8 cellular contexts compared by ENCODE assay signal in the genomic region with DNA sequence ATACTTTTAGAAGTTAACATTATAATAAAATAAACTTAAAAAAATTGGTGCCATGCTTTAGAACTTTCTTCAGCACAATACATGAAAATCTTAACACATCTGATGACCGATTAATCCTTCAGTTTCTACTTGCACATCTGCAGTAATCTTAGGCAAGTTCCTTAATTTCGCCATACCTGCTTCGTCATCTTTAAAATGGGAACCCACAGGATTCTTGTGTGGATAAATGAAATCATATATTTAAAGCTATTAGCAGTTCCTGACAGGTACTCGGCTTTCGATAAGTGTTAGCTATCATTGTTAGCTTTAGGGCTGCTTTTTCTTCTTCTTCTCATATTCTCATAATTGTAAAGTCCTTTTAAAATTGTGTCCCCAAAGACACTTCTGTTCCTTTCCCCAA. TPM values are rescaled to one million over a fixed set of nuclear protein-coding genes. Genes with fewer than 3 reads are reported as not detected.
DNase-seq lines count a peak whose midpoint lies in the region; ATAC-seq and TF ChIP-seq lines count a peak whose summit lies in the region.

No MANE protein-coding gene starts in this region.

- CTCF ChIA-PET in SK-N-SH (lab: Yijun Ruan, JAX), result interaction anchor here (0.9 to 2.7 kb wide), 5 partner anchors 10 to 53 kb away, joined by 3 to 26 read pairs (median 4); no protein-coding TSS in a partner anchor
- CTCF ChIA-PET in WTC11 (lab: Charles Lee), result interaction anchor here (0.9 to 1.7 kb wide), 3 partner anchors 162 to 1164 kb away, joined by 3 to 13 read pairs (median 3); no protein-coding TSS in a partner anchor

- H3K79me2 ChIP-seq in SK-N-SH (ENCODE audit: insufficient read depth), result peaks cover 29% of the 10 kb centered on the region

- peak overlapping the region; percentile 99 for H3K4me3 Mint-ChIP-seq in WTC11

- no peak for TF ChIP-seq EP300 in SK-N-SH (IDR thresholded peaks at IDR 0.05; ENCODE audit: borderline replicate concordance in 1 of 2, low read depth in 1 of 2, low read length in 1 of 2)
- TF ChIP-seq EP300 in stomach (IDR thresholded peaks at IDR 0.05), result no peak

- POLR2A ChIA-PET in SK-N-SH (lab: Yijun Ruan, JAX) (no interaction called here), WTC11 (lab: Charles Lee) (no interaction called here)

- H3K36me3 ChIP-seq in SK-N-SH (replicated peaks in 1 of 2; ENCODE audit: control insufficient read depth in 1 of 2, insufficient read depth in 2 of 2, low read length in 1 of 2), result no peaks in the 10 kb centered on the region
- no peaks in the 10 kb centered on the region for H3K36me3 ChIP-seq in iPS-15b (ENCODE audit: control insufficient read depth, insufficient read depth, low read length)
- H3K36me3 ChIP-seq in stomach, result no peaks in the 10 kb centered on the region

- H2AFZ ChIP-seq in SK-N-SH (ENCODE audit: low read depth), result peak overlapping the region; percentile 99

- peak overlapping the region; percentile 84 for H3K27ac Mint-ChIP-seq in WTC11

- DNase-seq in SK-N-SH (no peak), WTC11 (ENCODE audit: low spot score) (no peak), stomach (no peak)

- no peak for TF ChIP-seq POLR2A in stomach (IDR thresholded peaks at IDR 0.05)

- H3K4me1 ChIP-seq in SK-N-SH (ENCODE audit: control insufficient read depth in 1 of 2, insufficient read depth in 2 of 2, low read depth in 1 of 2, low read length in 1 of 2), result peaks cover 7 to 17% of the 10 kb centered on the region in 2 experiments; a peak in 2 of 4 replicates
- H3K4me1 ChIP-seq in iPS-15b (ENCODE audit: control insufficient read depth, insufficient read depth, low read length), result peaks cover 2% of the 10 kb centered on the region
- peaks cover 11 to 42% (median 29%) of the 10 kb centered on the region in 4 donors for H3K4me1 ChIP-seq in stomach

- intact Hi-C loops in stomach (cut with DNase I; ENCODE audit: low total_unique reads), result no loop called here

- no peaks in the 10 kb centered on the region for H3K36me3 Mint-ChIP-seq in WTC11

- H3K27me3 ChIP-seq in SK-N-SH (ENCODE audit: insufficient read depth) (peaks cover 2% of the 10 kb centered on the region; the same call in 1 of the 2 replicates), iPS-15b (ENCODE audit: control insufficient read depth, insufficient read depth, low read length) (no peaks in the 10 kb centered on the region), stomach (no peaks in the 10 kb centered on the region)

- H3K4me2 ChIP-seq in SK-N-SH, result peak overlapping the region; percentile 85

- TF ChIP-seq RAD21 in SK-N-SH (IDR thresholded peaks at IDR 0.05; ENCODE audit: low read length), result no peak

- H3K27me3 Mint-ChIP-seq in WTC11 (ENCODE audit: low read depth), result peaks cover 4% of the 10 kb centered on the region

- 31% methylated on average over 5 of the region's 5 CpGs for WGBS in SK-N-SH (ENCODE audit: low lambda C conversion rate)
- 13 to 44% (median 27%) methylated on average over 5 of the region's 5 CpGs for WGBS in stomach, 5 donors

- H3F3A ChIP-seq in SK-N-SH (replicated peaks; ENCODE audit: insufficient read depth), result no peaks in the 10 kb centered on the region

- H3K4me3 ChIP-seq in SK-N-SH (ENCODE audit: low read depth in 2 of 2, low read length in 1 of 2) (peak overlapping the region; percentile 83 to 92), iPS-15b (ENCODE audit: low read depth, low read length) (peak overlapping the region; percentile 98), stomach (peak overlapping the region; percentile 68 to 93 (median 81))

- no peak for TF ChIP-seq CTCF in SK-N-SH (IDR thresholded peaks at IDR 0.05)
- no peak for TF ChIP-seq CTCF in WTC11 (IDR thresholded peaks at IDR 0.05)
- no peak for TF ChIP-seq CTCF in stomach (IDR thresholded peaks at IDR 0.05)

- H3K9me2 ChIP-seq in SK-N-SH, result no peaks in the 10 kb centered on the region

- H3K4me1 Mint-ChIP-seq in WTC11, result no peaks in the 10 kb centered on the region

- no peaks in the 10 kb centered on the region for H4K20me1 ChIP-seq in SK-N-SH (ENCODE audit: insufficient read depth)

- H3K9me3 Mint-ChIP-seq in WTC11, result no peaks in the 10 kb centered on the region

- H3K9ac ChIP-seq in SK-N-SH (peak overlapping the region; percentile 57; the same call in 1 of the 2 replicates), iPS-15b (ENCODE audit: low read depth, low read length) (peak overlapping the region; percentile 50)

- H3K9me3 ChIP-seq in SK-N-SH (no peaks in the 10 kb centered on the region), iPS-15b (ENCODE audit: control insufficient read depth, insufficient read depth, low read length) (no peaks in the 10 kb centered on the region), stomach (no peaks in the 10 kb centered on the region)

- ATAC-seq in SK-N-SH treated with all-trans-retinoic acid at 6 μM for 48 hours, result no peak
- ATAC-seq in WTC11, result no peak
- ATAC-seq in HG02870 (IDR thresholded peaks at IDR 0.05; ENCODE audit: unreplicated experiment), result no peak
- no peak for ATAC-seq in HG03175 (IDR thresholded peaks at IDR 0.05; ENCODE audit: unreplicated experiment)
- ATAC-seq in GM21367 (IDR thresholded peaks at IDR 0.05; ENCODE audit: unreplicated experiment), result no peak

- H3K27ac ChIP-seq in SK-N-SH (ENCODE audit: low read depth in 2 of 2, low read length in 1 of 2) (no peak overlapping the region), stomach (peak overlapping the region in 4 of 5 donors; percentile 83 to 89 (median 86))

TF ChIP-seq in SK-N-SH, 30 proteins besides CTCF, POLR2A, EP300 and RAD21 (continues in another document):
- TF ChIP-seq RXRA (IDR thresholded peaks at IDR 0.05; ENCODE audit: borderline replicate concordance, low read depth) (no peak), TCF12 (IDR thresholded peaks at IDR 0.05) (no peak), GATA2 (CRISPR knock-in tag; IDR thresholded peaks at IDR 0.05) (no peak), MXI1 (IDR thresholded peaks at IDR 0.05; ENCODE audit: low read depth, low read length) (no peak), CHD2 (IDR thresholded peaks at IDR 0.05; ENCODE audit: low read length, partially characterized antibody) (no peak), NFIC (IDR thresholded peaks at IDR 0.05; ENCODE audit: borderline replicate concordance) (no peak), RCOR1 (IDR thresholded peaks at IDR 0.05; ENCODE audit: low read length) (no peak), RFX5 (IDR thresholded peaks at IDR 0.05; ENCODE audit: low read length) (no peak)

TF ChIP-seq in SK-N-SH treated with all-trans-retinoic acid at 6 μM for 48 hours, 23 proteins besides CTCF, POLR2A, EP300 and RAD21 (continues in another document):
- TF ChIP-seq GLIS3 (CRISPR knock-in tag; IDR thresholded peaks at IDR 0.05) (no peak), RARB (CRISPR knock-in tag; IDR thresholded peaks at IDR 0.05) (no peak), ESRRG (CRISPR knock-in tag; IDR thresholded peaks at IDR 0.05) (no peak), BACH2 (CRISPR knock-in tag; IDR thresholded peaks at IDR 0.05; ENCODE audit: borderline replicate concordance) (no peak), ZNF565 (CRISPR knock-in tag; conservative IDR thresholded peaks at IDR 0.05; ENCODE audit: low read depth) (no peak), PPARA (CRISPR knock-in tag; IDR thresholded peaks at IDR 0.05; ENCODE audit: borderline replicate concordance) (no peak), SNAI2 (CRISPR knock-in tag; IDR thresholded peaks at IDR 0.05) (no peak), ISL1 (CRISPR knock-in tag; IDR thresholded peaks at IDR 0.05) (no peak)

TF ChIP-seq in WTC11, 78 proteins besides CTCF, POLR2A, EP300 and RAD21 (continues in another document):
- TF ChIP-seq, protein P1, sequence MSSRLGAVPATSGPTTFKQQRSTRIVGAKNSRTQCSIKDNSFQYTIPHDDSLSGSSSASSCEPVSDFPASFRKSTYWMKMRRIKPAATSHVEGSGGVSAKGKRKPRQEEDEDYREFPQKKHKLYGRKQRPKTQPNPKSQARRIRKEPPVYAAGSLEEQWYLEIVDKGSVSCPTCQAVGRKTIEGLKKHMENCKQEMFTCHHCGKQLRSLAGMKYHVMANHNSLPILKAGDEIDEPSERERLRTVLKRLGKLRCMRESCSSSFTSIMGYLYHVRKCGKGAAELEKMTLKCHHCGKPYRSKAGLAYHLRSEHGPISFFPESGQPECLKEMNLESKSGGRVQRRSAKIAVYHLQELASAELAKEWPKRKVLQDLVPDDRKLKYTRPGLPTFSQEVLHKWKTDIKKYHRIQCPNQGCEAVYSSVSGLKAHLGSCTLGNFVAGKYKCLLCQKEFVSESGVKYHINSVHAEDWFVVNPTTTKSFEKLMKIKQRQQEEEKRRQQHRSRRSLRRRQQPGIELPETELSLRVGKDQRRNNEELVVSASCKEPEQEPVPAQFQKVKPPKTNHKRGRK (CRISPR knock-in tag; IDR thresholded peaks at IDR 0.05; ENCODE audit: borderline replicate concordance), result no peak
- TF ChIP-seq NR2C2 (CRISPR knock-in tag; IDR thresholded peaks at IDR 0.05), result no peak
- no peak for TF ChIP-seq ELF4 (CRISPR knock-in tag; IDR thresholded peaks at IDR 0.05; ENCODE audit: low read depth)

RNA-seq across cellular contexts. Expression of a gene that starts 0.9 kb away (rescaled TPM):
- polyA plus RNA-seq in SK-N-SH (2012; rRNA removed), result 9.1 and 12.4 TPM in 2 replicates
- polyA plus RNA-seq in SK-N-SH (2012; cell fraction: cytosol; rRNA removed), result 11.0 and 12.1 TPM in 2 replicates
- polyA plus RNA-seq in SK-N-SH (2012; cell fraction: nucleus; rRNA removed), result 15.1 and 32.6 TPM in 2 replicates
- 9.2 to 11.2 TPM (median 10.4 TPM) in 3 replicates for total RNA-seq in WTC11 (2021)
- 10 to 100 TPM in 3 of 5 donors, 1 to 10 TPM in 2; 2.3 to 48.5 (median 14.7) TPM for total RNA-seq in stomach
- polyA plus RNA-seq in stomach, result 1 to 10 TPM; 4.7 to 6.0 (median 5.1) TPM

RNA-seq across cellular contexts. Expression of a gene that starts 5.0 kb away (rescaled TPM):
- not detected in 2 replicates for polyA plus RNA-seq in SK-N-SH (2012; rRNA removed)
- 0.03 TPM in 2 replicates for polyA plus RNA-seq in SK-N-SH (2012; cell fraction: cytosol; rRNA removed)
- 0.04 TPM in 1 of 2 replicates, not detected in the other for polyA plus RNA-seq in SK-N-SH (2012; cell fraction: nucleus; rRNA removed)
- 0.18 TPM in 1 of 3 replicates, not detected in the others for total RNA-seq in WTC11 (2021)
- 1 to 10 TPM in 3 of 5 donors, under 1 TPM in 1, not detected in 1; 0.89 to 6.4 (median 3.3) TPM for total RNA-seq in stomach
- polyA plus RNA-seq in stomach, result 1 to 10 TPM in 2 of 3 donors, under 1 TPM in 1; 0.83 to 2.3 (median 1.2) TPM

Comparison
In these comparisons a context has a peak if more than half of its experiments do, and no peak if none do; other contexts are left out.
1. H3K27ac ChIP-seq: peak in stomach (4 of 5); none in SK-N-SH (0 of 2).
2. Peak in every context shown above with its lines, with median percentiles within 50 percentile points of each other: H3K4me3 ChIP-seq.